In genomic region chr19:2546128-2547032, GRCh38 we compare ENCODE assay signal across 8 cellular contexts.
DNase-seq lines count a peak whose midpoint lies in the region; ATAC-seq and TF ChIP-seq lines count a peak whose summit lies in the region.
"Had no signal": no experiment of that assay in that cellular context is flagged by ENCODE, and none has a peak within 500 bp of the region (broad histone marks: within the 10 kb centered on the region; RNA-seq: fewer than 3 reads in every experiment).

No MANE protein-coding gene starts in this region.

- peaks cover 3% of the 10 kb centered on the region for H3K27me3 ChIP-seq in ectodermal cell (ENCODE audit: control insufficient read depth, insufficient read depth, low read length, poor library complexity, severe bottlenecking)
- no peaks in the 10 kb centered on the region for H3K27me3 ChIP-seq in tibial artery

- peaks cover 35% of the 10 kb centered on the region for H3K4me1 ChIP-seq in ectodermal cell (ENCODE audit: control insufficient read depth, insufficient read depth, low read length)
- peaks cover 54% of the 10 kb centered on the region for H3K4me1 ChIP-seq in mesodermal cell (ENCODE audit: control insufficient read depth, insufficient read depth, low read length, poor library complexity, severe bottlenecking)
- peaks cover 17 to 70% (median 55%) of the 10 kb centered on the region in 4 donors for H3K4me1 ChIP-seq in tibial artery

- peak in 1 of 2 experiments; percentile 21 for TF ChIP-seq CTCF in tibial artery (IDR thresholded peaks at IDR 0.05)

- intact Hi-C loops in tibial artery (cut with DNase I; ENCODE audit: low total_unique reads), result loop anchor here (1.0 kb wide), 1 partner anchor 31 kb away; no protein-coding TSS in a partner anchor

- H3K9me3 ChIP-seq in ectodermal cell (ENCODE audit: control insufficient read depth, low read length), result no peaks in the 10 kb centered on the region
- H3K9me3 ChIP-seq in mesodermal cell (ENCODE audit: control insufficient read depth, low read length), result peaks cover 2% of the 10 kb centered on the region
- no peaks in the 10 kb centered on the region for H3K9me3 ChIP-seq in tibial artery
- H3K9me3 ChIP-seq: HAP-1 had no signal

- H3K4me3 ChIP-seq in ectodermal cell (ENCODE audit: insufficient read depth, low read depth, low read length) (no peak overlapping the region), mesodermal cell (ENCODE audit: extremely low read depth, insufficient read depth, low read length, poor library complexity, severe bottlenecking) (no peak overlapping the region), tibial artery (peak overlapping the region in 1 of 2 donors; percentile 36)
- H3K4me3 ChIP-seq: HAP-1 had no signal

- ATAC-seq in HG02852 (IDR thresholded peaks at IDR 0.05; ENCODE audit: unreplicated experiment) (no peak), GM21515 (IDR thresholded peaks at IDR 0.05; ENCODE audit: unreplicated experiment) (no peak)

- DNase-seq in tibial artery, result peak; percentile 87 to 98
- DNase-seq in activated CD4-positive, CD25-positive, alpha-beta regulatory T cell treated with anti-CD3 and anti-CD28 coated beads, Interleukin-2, amount 50 U/mL, for 72 hours, result no peak

- H3K27ac ChIP-seq in ectodermal cell (ENCODE audit: insufficient read depth, low read depth, low read length, poor library complexity, severe bottlenecking) (peak overlapping the region; percentile 97), mesodermal cell (ENCODE audit: low read depth, low read length, severe bottlenecking) (peak overlapping the region; percentile 95), tibial artery (peak overlapping the region; percentile 86 to 96)

- H3K36me3 ChIP-seq in ectodermal cell (ENCODE audit: control insufficient read depth, insufficient read depth, low read length), result no peaks in the 10 kb centered on the region
- H3K36me3 ChIP-seq in mesodermal cell (ENCODE audit: control insufficient read depth, insufficient read depth, low read length), result no peaks in the 10 kb centered on the region
- no peaks in the 10 kb centered on the region for H3K36me3 ChIP-seq in tibial artery
- H3K36me3 ChIP-seq: HAP-1 had no signal

- 42 to 48% methylated on average over 50 of the region's 50 CpGs for WGBS in ectodermal cell, 2 experiments
- WGBS in mesodermal cell (ENCODE audit: insufficient coverage in 2 of 2), 2 experiments, result 51 to 66% methylated on average over 39 to 48 of the region's 50 CpGs

TF ChIP-seq in PFSK-1, 5 proteins besides CTCF, POLR2A, EP300 and RAD21:
- peak; percentile 23 for TF ChIP-seq FOXP2 (optimal IDR thresholded peaks at IDR 0.05; ENCODE audit: borderline replicate concordance, extremely low read depth, extremely low read length, insufficient read depth)
- TF ChIP-seq, protein P1, sequence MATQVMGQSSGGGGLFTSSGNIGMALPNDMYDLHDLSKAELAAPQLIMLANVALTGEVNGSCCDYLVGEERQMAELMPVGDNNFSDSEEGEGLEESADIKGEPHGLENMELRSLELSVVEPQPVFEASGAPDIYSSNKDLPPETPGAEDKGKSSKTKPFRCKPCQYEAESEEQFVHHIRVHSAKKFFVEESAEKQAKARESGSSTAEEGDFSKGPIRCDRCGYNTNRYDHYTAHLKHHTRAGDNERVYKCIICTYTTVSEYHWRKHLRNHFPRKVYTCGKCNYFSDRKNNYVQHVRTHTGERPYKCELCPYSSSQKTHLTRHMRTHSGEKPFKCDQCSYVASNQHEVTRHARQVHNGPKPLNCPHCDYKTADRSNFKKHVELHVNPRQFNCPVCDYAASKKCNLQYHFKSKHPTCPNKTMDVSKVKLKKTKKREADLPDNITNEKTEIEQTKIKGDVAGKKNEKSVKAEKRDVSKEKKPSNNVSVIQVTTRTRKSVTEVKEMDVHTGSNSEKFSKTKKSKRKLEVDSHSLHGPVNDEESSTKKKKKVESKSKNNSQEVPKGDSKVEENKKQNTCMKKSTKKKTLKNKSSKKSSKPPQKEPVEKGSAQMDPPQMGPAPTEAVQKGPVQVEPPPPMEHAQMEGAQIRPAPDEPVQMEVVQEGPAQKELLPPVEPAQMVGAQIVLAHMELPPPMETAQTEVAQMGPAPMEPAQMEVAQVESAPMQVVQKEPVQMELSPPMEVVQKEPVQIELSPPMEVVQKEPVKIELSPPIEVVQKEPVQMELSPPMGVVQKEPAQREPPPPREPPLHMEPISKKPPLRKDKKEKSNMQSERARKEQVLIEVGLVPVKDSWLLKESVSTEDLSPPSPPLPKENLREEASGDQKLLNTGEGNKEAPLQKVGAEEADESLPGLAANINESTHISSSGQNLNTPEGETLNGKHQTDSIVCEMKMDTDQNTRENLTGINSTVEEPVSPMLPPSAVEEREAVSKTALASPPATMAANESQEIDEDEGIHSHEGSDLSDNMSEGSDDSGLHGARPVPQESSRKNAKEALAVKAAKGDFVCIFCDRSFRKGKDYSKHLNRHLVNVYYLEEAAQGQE (IDR thresholded peaks at IDR 0.05; ENCODE audit: insufficient read depth in 1 of 2, low read depth in 2 of 2, low read length in 2 of 2), result no peak
